ENCODE assay signal across 22 cellular contexts in the genomic region with DNA sequence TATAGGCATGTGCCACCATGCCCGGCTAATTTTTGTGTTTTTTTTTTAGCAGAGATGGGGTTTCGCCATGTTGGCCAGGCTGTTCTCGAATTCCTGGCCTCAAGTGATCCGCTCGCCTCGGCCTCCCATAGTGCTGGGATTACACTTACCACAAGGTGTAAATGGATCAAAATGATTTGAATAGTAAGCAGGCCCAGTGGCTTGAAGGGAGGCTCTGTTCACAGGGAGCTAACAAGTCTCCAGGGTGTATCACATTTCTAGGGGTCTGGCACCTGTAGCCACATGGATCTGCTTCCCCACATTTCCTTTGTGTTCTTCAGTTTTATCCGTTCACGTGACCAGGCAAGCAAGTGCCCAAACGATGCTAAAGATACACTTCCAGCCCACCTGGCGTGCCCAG. TPM values are rescaled to one million over a fixed set of nuclear protein-coding genes. Genes with fewer than 3 reads are reported as not detected.
DNase-seq lines count a peak whose midpoint lies in the region; ATAC-seq and TF ChIP-seq lines count a peak whose summit lies in the region.
"Had no signal": no experiment of that assay in that cellular context is flagged by ENCODE, and none has a peak within 500 bp of the region (broad histone marks: within the 10 kb centered on the region; RNA-seq: fewer than 3 reads in every experiment).

No MANE protein-coding gene starts in this region.

- peaks cover 31% of the 10 kb centered on the region for H3K4me1 Mint-ChIP-seq in CD4-positive, alpha-beta T cell (ENCODE audit: low read depth)
- H3K4me1 Mint-ChIP-seq in mesothelial cell of epicardium, result peaks cover 16% of the 10 kb centered on the region
- H3K4me1 Mint-ChIP-seq in stimulated activated naive CD8-positive, alpha-beta T cell treated with anti-CD3 and anti-CD28 coated beads, Interleukin-15, amount 100 ng/mL, for 72 hours, result peaks cover 45% of the 10 kb centered on the region

- no peak for TF ChIP-seq CTCF in CD4-positive, alpha-beta T cell (IDR thresholded peaks at IDR 0.05)
- no peak for TF ChIP-seq CTCF in mesothelial cell of epicardium (IDR thresholded peaks at IDR 0.05; ENCODE audit: unreplicated experiment)

- H3K27me3 Mint-ChIP-seq in CD4-positive, alpha-beta T cell, result no peaks in the 10 kb centered on the region
- H3K27me3 Mint-ChIP-seq in mesothelial cell of epicardium (ENCODE audit: low read depth), result no peaks in the 10 kb centered on the region
- no peaks in the 10 kb centered on the region for H3K27me3 Mint-ChIP-seq in stimulated activated naive CD8-positive, alpha-beta T cell treated with anti-CD3 and anti-CD28 coated beads, Interleukin-15, amount 100 ng/mL, for 72 hours

- intact Hi-C loops in CD4-positive, alpha-beta T cell (cut with DNase I, micrococcal nuclease), result loop anchor here in 1 of 2 experiments (10.0 kb wide), 1 partner anchor 289 kb away; no protein-coding TSS in a partner anchor

- no peak for ATAC-seq in CD4-positive, alpha-beta T cell (ENCODE audit: poor library complexity)
- ATAC-seq in stimulated activated naive CD8-positive, alpha-beta T cell treated with anti-CD3 and anti-CD28 coated beads, Interleukin-15, amount 100 ng/mL, for 72 hours, result no peak
- no peak for ATAC-seq in HG02981 (IDR thresholded peaks at IDR 0.05; ENCODE audit: unreplicated experiment)
- ATAC-seq: HCT116, Right ventricle myocardium inferior had no signal

- POLR2A ChIA-PET in CD4-positive, alpha-beta T cell (lab: Charles Lee), result interaction anchor here (0.6 kb wide), 1 partner anchor 125 kb away, joined by 3 read pairs; a partner anchor contains a TSS

- H3K27ac ChIP-seq in CD4-positive, alpha-beta T cell (ENCODE audit: low read depth, low read length), result no peak overlapping the region
- H3K27ac ChIP-seq: C4-2B, SJSA1 had no signal

- no peaks in the 10 kb centered on the region for H3K9me3 ChIP-seq in CD4-positive, alpha-beta T cell (ENCODE audit: control insufficient read depth, low read length)
- H3K9me3 ChIP-seq: SJSA1 had no signal

- H3K4me3 Mint-ChIP-seq in CD4-positive, alpha-beta T cell, result peak overlapping the region; percentile 90
- peak overlapping the region; percentile 10 for H3K4me3 Mint-ChIP-seq in mesothelial cell of epicardium
- H3K4me3 Mint-ChIP-seq in stimulated activated naive CD8-positive, alpha-beta T cell treated with anti-CD3 and anti-CD28 coated beads, Interleukin-15, amount 100 ng/mL, for 72 hours, result no peak overlapping the region

- H3K9me3 Mint-ChIP-seq in CD4-positive, alpha-beta T cell, result no peaks in the 10 kb centered on the region
- H3K9me3 Mint-ChIP-seq in mesothelial cell of epicardium, result no peaks in the 10 kb centered on the region
- H3K9me3 Mint-ChIP-seq in stimulated activated naive CD8-positive, alpha-beta T cell treated with anti-CD3 and anti-CD28 coated beads, Interleukin-15, amount 100 ng/mL, for 72 hours, result no peaks in the 10 kb centered on the region

- DNase-seq in CD4-positive, alpha-beta T cell, result no peak
- DNase-seq in NCI-H128 (lab: John Stamatoyannopoulos, UW; ENCODE audit: unreplicated experiment) (peak; percentile 8), NCI-H2171 treated with DMSO at 0.1 percent for 48 hours (lab: John Stamatoyannopoulos, UW) (peak; percentile 96), mesothelial cell of epicardium (ENCODE audit: low spot score in 2 of 2, unreplicated experiment in 2 of 2) (no peak), SK-N-DZ (ENCODE audit: low spot score) (no peak), T-helper 1 cell (no peak)
- DNase-seq in stimulated activated naive CD8-positive, alpha-beta T cell treated with anti-CD3 and anti-CD28 coated beads, Interleukin-15, amount 100 ng/mL, for 72 hours, result no peak
- DNase-seq: GDM1, Karpas-422, MV-4-11, NCI-H1417 treated with DMSO at 0.1 percent for 48 hours, NCI-H187, NCI-H446 treated with DMSO at 0.1 percent for 48 hours, NCI-H774 had no signal

- no peaks in the 10 kb centered on the region for H3K27me3 ChIP-seq in CD4-positive, alpha-beta T cell (ENCODE audit: control insufficient read depth, insufficient read depth, low read length)
- H3K27me3 ChIP-seq: SJSA1 had no signal

- peaks cover 24% of the 10 kb centered on the region for H3K36me3 Mint-ChIP-seq in CD4-positive, alpha-beta T cell (ENCODE audit: low read depth)
- peaks cover 4% of the 10 kb centered on the region for H3K36me3 Mint-ChIP-seq in mesothelial cell of epicardium

- no peak overlapping the region for H3K27ac Mint-ChIP-seq in CD4-positive, alpha-beta T cell
- H3K27ac Mint-ChIP-seq in mesothelial cell of epicardium, result no peak overlapping the region
- H3K27ac Mint-ChIP-seq in stimulated activated naive CD8-positive, alpha-beta T cell treated with anti-CD3 and anti-CD28 coated beads, Interleukin-15, amount 100 ng/mL, for 72 hours, result no peak overlapping the region

- CTCF ChIA-PET in CD4-positive, alpha-beta T cell (lab: Charles Lee), result interaction anchor here (1.1 kb wide), 1 partner anchor 16 kb away, joined by 3 read pairs; no protein-coding TSS in a partner anchor

RNA-seq across cellular contexts. Expression of a gene that starts 13.5 kb away (rescaled TPM):
- not detected for total RNA-seq in CD4-positive, alpha-beta T cell
- 1.5 to 2.1 TPM (median 1.9 TPM) in 3 replicates for total RNA-seq in mesothelial cell of epicardium
- not detected in 2 replicates for polyA plus RNA-seq in SK-N-DZ (2014; cell fraction: cytosol; rRNA removed)
- polyA plus RNA-seq in SK-N-DZ (2014; cell fraction: nucleus; rRNA removed), result 0.76 TPM in 1 of 2 replicates, not detected in the other
- total RNA-seq: SJSA1 had no signal

RNA-seq across cellular contexts. Expression of a gene that starts 23.6 kb away (rescaled TPM):
- total RNA-seq in CD4-positive, alpha-beta T cell, result 1 to 10 TPM; 7.6 to 8.2 TPM
- total RNA-seq in mesothelial cell of epicardium, result 8.6 to 10.8 TPM (median 8.8 TPM) in 3 replicates
- 3.8 and 6.9 TPM in 2 replicates for polyA plus RNA-seq in SK-N-DZ (2014; cell fraction: cytosol; rRNA removed)
- 4.3 and 4.7 TPM in 2 replicates for polyA plus RNA-seq in SK-N-DZ (2014; cell fraction: nucleus; rRNA removed)

RNA-seq across cellular contexts. Expression of a gene that starts 39.2 kb away (rescaled TPM):
- total RNA-seq in CD4-positive, alpha-beta T cell, result not detected
- total RNA-seq in mesothelial cell of epicardium, result not detected in 3 replicates
- not detected in 2 replicates for polyA plus RNA-seq in SK-N-DZ (2014; cell fraction: cytosol; rRNA removed)
- polyA plus RNA-seq in SK-N-DZ (2014; cell fraction: nucleus; rRNA removed), result not detected in 2 replicates
- total RNA-seq: H1, M059J, OCI-LY7, Right ventricle myocardium inferior, SJSA1 had no signal
- polyA plus RNA-seq: H1 had no signal

Comparison
In these comparisons a context has a peak if more than half of its experiments do, and no peak if none do; other contexts are left out.
1. DNase-seq: peak in NCI-H128 (single experiment) and NCI-H2171 treated with DMSO at 0.1 percent for 48 hours (single experiment); none in CD4-positive, alpha-beta T cell (0 of 10), mesothelial cell of epicardium (0 of 2), stimulated activated naive CD8-positive, alpha-beta T cell treated with anti-CD3 and anti-CD28 coated beads, Interleukin-15, amount 100 ng/mL, for 72 hours (0 of 2), SK-N-DZ (single experiment) and T-helper 1 cell (0 of 5).
2. H3K4me3 Mint-ChIP-seq: peak in CD4-positive, alpha-beta T cell (single experiment) and mesothelial cell of epicardium (single experiment); none in stimulated activated naive CD8-positive, alpha-beta T cell treated with anti-CD3 and anti-CD28 coated beads, Interleukin-15, amount 100 ng/mL, for 72 hours (0 of 2).